9 cellular contexts compared by ENCODE assay signal in genomic region chr3:158712443-158712842, GRCh38. TPM values are rescaled to one million over a fixed set of nuclear protein-coding genes. Genes with fewer than 3 reads are reported as not detected.
DNase-seq lines count a peak whose midpoint lies in the region; ATAC-seq and TF ChIP-seq lines count a peak whose summit lies in the region.
"Had no signal": no experiment of that assay in that cellular context is flagged by ENCODE, and none has a peak within 500 bp of the region (broad histone marks: within the 10 kb centered on the region; RNA-seq: fewer than 3 reads in every experiment).

No MANE protein-coding gene starts in this region.

- H3K4me1 ChIP-seq in Peyer's patch: no peaks in the 10 kb centered on the region

- H3K36me3 Mint-ChIP-seq in HFFc6 (ENCODE audit: low read depth) (peaks cover 36% of the 10 kb centered on the region), chondrocyte (ENCODE audit: low read depth) (peaks cover 15% of the 10 kb centered on the region), nephron progenitor cell (ENCODE audit: low read depth) (peaks cover 33% of the 10 kb centered on the region)

- DNase-seq in HFFc6 (no peak), chondrocyte (ENCODE audit: low spot score) (no peak), nephron progenitor cell (no peak), Peyer's patch (no peak), Kasumi-1 (lab: John Stamatoyannopoulos, UW) (no peak)
- DNase-seq: stimulated activated CD4-positive, alpha-beta T cell treated with anti-CD3 and anti-CD28 coated beads, Interleukin-4, amount 100 ng/mL, for 24 hours had no signal

- no peaks in the 10 kb centered on the region for H3K27me3 ChIP-seq in Peyer's patch

- TF ChIP-seq POLR2A in Peyer's patch (IDR thresholded peaks at IDR 0.05): no peak

- 0 out of 2 replicates have a peak overlapping the region, but pooled peaks have one; percentile 60 for H3K27ac Mint-ChIP-seq in HFFc6
- peak overlapping the region; percentile 77 for H3K27ac Mint-ChIP-seq in chondrocyte (ENCODE audit: unreplicated experiment)
- H3K27ac Mint-ChIP-seq in nephron progenitor cell: no peak overlapping the region

- H3K9me3 Mint-ChIP-seq in HFFc6 (no peaks in the 10 kb centered on the region), chondrocyte (ENCODE audit: low read depth) (peaks cover 3% of the 10 kb centered on the region), nephron progenitor cell (no peaks in the 10 kb centered on the region)

- TF ChIP-seq CTCF in HFFc6 (IDR thresholded peaks at IDR 0.05): no peak
- no peak for TF ChIP-seq CTCF in chondrocyte (IDR thresholded peaks at IDR 0.05)
- no peak for TF ChIP-seq CTCF in nephron progenitor cell (IDR thresholded peaks at IDR 0.05)
- no peak for TF ChIP-seq CTCF in Peyer's patch (IDR thresholded peaks at IDR 0.05)

- ATAC-seq in GM19452 (IDR thresholded peaks at IDR 0.05; ENCODE audit: unreplicated experiment): peak; percentile 49

- peaks cover 0 to 24% (median 0%) of the 10 kb centered on the region in 3 donors for H3K36me3 ChIP-seq in Peyer's patch

- H3K4me3 ChIP-seq in skin epidermis: no peak overlapping the region
- H3K4me3 ChIP-seq in Peyer's patch: no peak overlapping the region

- no peaks in the 10 kb centered on the region for H3K9me3 ChIP-seq in Peyer's patch

- peak overlapping the region in 16 of 21 experiments; percentile 5 to 85 (median 46) for H3K27ac ChIP-seq in skin epidermis
- peak overlapping the region in 1 of 4 donors; percentile 37 for H3K27ac ChIP-seq in Peyer's patch
- H3K27ac ChIP-seq: RWPE1 had no signal

- H3K4me3 Mint-ChIP-seq in HFFc6: no peak overlapping the region
- no peak overlapping the region for H3K4me3 Mint-ChIP-seq in chondrocyte (ENCODE audit: unreplicated experiment)
- H3K4me3 Mint-ChIP-seq in nephron progenitor cell: no peak overlapping the region

- peaks cover 87% of the 10 kb centered on the region for H3K4me1 Mint-ChIP-seq in HFFc6 (ENCODE audit: low read depth)
- H3K4me1 Mint-ChIP-seq in chondrocyte (ENCODE audit: low read depth): peaks cover 78% of the 10 kb centered on the region
- H3K4me1 Mint-ChIP-seq in nephron progenitor cell: peaks cover 20% of the 10 kb centered on the region

- H3K27me3 Mint-ChIP-seq in HFFc6 (ENCODE audit: insufficient read depth) (no peaks in the 10 kb centered on the region; the same call in 1 of the 2 replicates), chondrocyte (ENCODE audit: low read depth) (no peaks in the 10 kb centered on the region), nephron progenitor cell (ENCODE audit: low read depth, poor library complexity) (no peaks in the 10 kb centered on the region)

RNA-seq across cellular contexts. Expression of gene RARRES1, which starts 19.8 kb away (rescaled TPM):
- total RNA-seq in HFFc6 (2021; fragmentation: NEBNext Ultra II Directional; extraction: Animal tissue kit (Norgen Biotek cat#: 25700)): 1 to 10 TPM in 1 of 6 experiments, under 1 TPM in 4, not detected in 1; 0.51 to 1.3 (median 0.77) TPM
- total RNA-seq in chondrocyte (0.95 to 1.3 TPM (median 0.99 TPM) in 3 replicates), Peyer's patch (100 to 1,000 TPM in 2 of 4 donors, 10 to 100 TPM in 2; 11.6 to 225 (median 84.9) TPM)

RNA-seq across cellular contexts. Expression of gene LXN, which starts 40.0 kb away (rescaled TPM):
- 10 to 100 TPM; 12.2 to 18.8 (median 16.2) TPM for total RNA-seq in HFFc6 (2021; fragmentation: NEBNext Ultra II Directional; extraction: Animal tissue kit (Norgen Biotek cat#: 25700))
- total RNA-seq in chondrocyte: 3.3 to 6.3 TPM (median 3.4 TPM) in 3 replicates
- 10 to 100 TPM; 18.2 to 33.6 (median 26.0) TPM for total RNA-seq in Peyer's patch
